In genomic region chr3:67481126-67481525, GRCh38 we compare ENCODE assay signal across 35 cellular contexts.
"Had no signal": no experiment of that assay in that cellular context is flagged by ENCODE, and none has a peak within 500 bp of the region (broad histone marks: within the 10 kb centered on the region; RNA-seq: fewer than 3 reads in every experiment).

No MANE protein-coding gene starts in this region.

- H3K36me3 ChIP-seq: MG63 had no signal

- DNase-seq: Kasumi-1, MG63, MM.1S, MV-4-11, NCI-H1048, NCI-H1092, NCI-H1092 treated with DMSO at 0.1 percent for 48 hours, NCI-H1105, NCI-H1105 treated with DMSO at 0.1 percent for 48 hours, NCI-H1417, NCI-H1417 treated with DMSO at 0.1 percent for 48 hours, NCI-H1436, NCI-H1436 treated with DMSO at 0.1 percent for 48 hours, NCI-H146, NCI-H1694, NCI-H1694 treated with DMSO at 0.1 percent for 48 hours, NCI-H187, NCI-H187 treated with DMSO at 0.1 percent for 48 hours, NCI-H1930, NCI-H2029, NCI-H2029 treated with DMSO at 0.1 percent for 48 hours, NCI-H2081, NCI-H2081 treated with DMSO at 0.1 percent for 48 hours, NCI-H2107, NCI-H2171, NCI-H2171 treated with DMSO at 0.1 percent for 48 hours, NCI-H2227 treated with DMSO at 0.1 percent for 48 hours, NCI-H226, NCI-H345, NCI-H446, NCI-H446 treated with DMSO at 0.1 percent for 48 hours, NCI-H510A, NCI-H510A treated with DMSO at 0.1 percent for 48 hours, NCI-H524, NCI-H524 treated with DMSO at 0.1 percent for 48 hours had no signal

- H3K27me3 ChIP-seq: MG63 had no signal

- H3K9me3 ChIP-seq: MG63 had no signal

- H3K4me3 ChIP-seq: MG63 had no signal
